22 cellular contexts compared by ENCODE assay signal in the genomic region with DNA sequence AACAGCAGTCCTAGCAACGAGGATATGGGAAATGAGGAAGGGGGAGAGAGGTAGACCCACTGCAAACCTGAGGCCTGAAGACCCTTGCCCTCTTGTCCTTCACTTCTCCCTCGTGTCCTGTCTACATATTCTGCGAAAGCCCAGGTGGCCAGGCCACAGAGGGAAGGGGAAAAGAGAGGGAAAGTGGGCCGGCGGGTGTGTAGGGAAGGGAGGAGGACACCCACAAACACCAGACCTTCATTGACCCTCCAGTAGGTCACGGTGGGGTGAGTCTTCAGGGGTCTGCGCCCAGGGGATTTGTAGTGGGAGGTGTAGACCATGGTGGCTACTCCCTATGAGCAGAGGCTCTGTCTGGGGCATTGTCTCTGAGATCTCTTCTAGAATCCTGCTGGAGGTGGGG. TPM values are rescaled to one million over a fixed set of nuclear protein-coding genes. Genes with fewer than 3 reads are reported as not detected.
DNase-seq lines count a peak whose midpoint lies in the region; ATAC-seq and TF ChIP-seq lines count a peak whose summit lies in the region.
"Had no signal": no experiment of that assay in that cellular context is flagged by ENCODE, and none has a peak within 500 bp of the region (broad histone marks: within the 10 kb centered on the region; RNA-seq: fewer than 3 reads in every experiment).

No MANE protein-coding gene starts in this region.

- DNase-seq in RWPE2 (ENCODE audit: low spot score) (peak; percentile 36), chondrocyte (ENCODE audit: low spot score) (peak; percentile 71), mesendoderm (no peak), aorta (peak; percentile 17 to 48), NCI-H2029 treated with DMSO at 0.1 percent for 48 hours (lab: John Stamatoyannopoulos, UW) (no peak), Kasumi-1 (lab: John Stamatoyannopoulos, UW) (no peak)
- DNase-seq: ACHN; BE2C; C1 segment of cervical spinal cord; CD4-positive, CD25-positive, alpha-beta regulatory T cell; CD8-positive, alpha-beta memory T cell; COR-L47; DMS 273 treated with DMSO at 0.1 percent for 48 hours; DMS53; DND-41; EL; GM23248; HCEC 1CT had no signal

- no peak overlapping the region for H3K18ac ChIP-seq in mesendoderm (ENCODE audit: low read length)

- H2AK5ac ChIP-seq in mesendoderm (ENCODE audit: low read length): no peak overlapping the region

- H3K4me3 Mint-ChIP-seq in chondrocyte (ENCODE audit: unreplicated experiment): no peak overlapping the region
- H3K4me3 Mint-ChIP-seq: CD4-positive, CD25-positive, alpha-beta regulatory T cell; CD8-positive, alpha-beta memory T cell; IgD-negative memory B cell had no signal

- H3K27me3 ChIP-seq in RWPE2 (ENCODE audit: insufficient read depth, poor library complexity, severe bottlenecking) (no peaks in the 10 kb centered on the region), mesendoderm (ENCODE audit: insufficient read depth, low read length, poor library complexity) (peaks cover 3% of the 10 kb centered on the region), aorta (ENCODE audit: control insufficient read depth in 1 of 2, insufficient read depth in 2 of 2, low read length in 1 of 2) (no peaks in the 10 kb centered on the region)
- H3K27me3 ChIP-seq: BE2C had no signal

- H2BK15ac ChIP-seq in mesendoderm (replicated peaks; ENCODE audit: low read depth): no peak overlapping the region

- no peak overlapping the region for H3K4ac ChIP-seq in mesendoderm (ENCODE audit: low read depth, low read length)

- H2BK120ac ChIP-seq in mesendoderm (ENCODE audit: low read depth, low read length): no peak overlapping the region

- no CpG with 5 or more reads among the region's 7 CpGs for WGBS in mesendoderm (ENCODE audit: extremely low coverage, insufficient coverage, low lambda C conversion rate)
- 92 to 93% methylated on average over 7 of the region's 7 CpGs for WGBS in aorta, 2 donors

- no peak for TF ChIP-seq CTCF in RWPE2 (IDR thresholded peaks at IDR 0.05; ENCODE audit: poor library complexity, severe bottlenecking)
- TF ChIP-seq CTCF in chondrocyte (IDR thresholded peaks at IDR 0.05): no peak

- no peaks in the 10 kb centered on the region for H3K79me2 ChIP-seq in mesendoderm (ENCODE audit: control insufficient read depth, insufficient read depth, low read length)

- no peaks in the 10 kb centered on the region for H3K4me1 ChIP-seq in RWPE2 (ENCODE audit: insufficient read depth, poor library complexity, severe bottlenecking)
- H3K4me1 ChIP-seq in mesendoderm (ENCODE audit: control insufficient read depth, low read depth, low read length): no peaks in the 10 kb centered on the region
- no peaks in the 10 kb centered on the region for H3K4me1 ChIP-seq in aorta (ENCODE audit: control insufficient read depth in 1 of 2, insufficient read depth in 2 of 2, low read length in 2 of 2)

- H2BK5ac ChIP-seq in mesendoderm (ENCODE audit: low read length): no peak overlapping the region

- H3K9ac ChIP-seq in mesendoderm (ENCODE audit: low read length): no peak overlapping the region
- H3K9ac ChIP-seq: GM23248 had no signal

- no peak overlapping the region for H4K5ac ChIP-seq in mesendoderm (ENCODE audit: low read length)

- no peak overlapping the region for H3K4me3 ChIP-seq in RWPE2 (ENCODE audit: severe bottlenecking)
- H3K4me3 ChIP-seq in mesendoderm (ENCODE audit: low read length): no peak overlapping the region
- H3K4me3 ChIP-seq in aorta (ENCODE audit: low read length in 2 of 2): no peak overlapping the region
- H3K4me3 ChIP-seq: GM12878, GM23248 had no signal

- peak overlapping the region; percentile 89 for H3K23ac ChIP-seq in mesendoderm (ENCODE audit: low read length)

- H3K4me1 Mint-ChIP-seq in chondrocyte (ENCODE audit: low read depth): peaks cover 8% of the 10 kb centered on the region

- H3K79me1 ChIP-seq in mesendoderm (ENCODE audit: low read length): no peaks in the 10 kb centered on the region

- peaks cover 9% of the 10 kb centered on the region for H3K27me3 Mint-ChIP-seq in chondrocyte (ENCODE audit: low read depth)
- H3K27me3 Mint-ChIP-seq: CD4-positive, CD25-positive, alpha-beta regulatory T cell had no signal

- no peaks in the 10 kb centered on the region for H3K36me3 Mint-ChIP-seq in chondrocyte (ENCODE audit: low read depth)
- H3K36me3 Mint-ChIP-seq: CD4-positive, CD25-positive, alpha-beta regulatory T cell; CD8-positive, alpha-beta memory T cell had no signal

- ATAC-seq in RWPE2 (ENCODE audit: low read depth) (no peak), aorta (ENCODE audit: low FRiP score) (no peak), GM19328 (IDR thresholded peaks at IDR 0.05; ENCODE audit: unreplicated experiment) (no peak)
- ATAC-seq: GM12878 had no signal

- H3K27ac Mint-ChIP-seq in chondrocyte (ENCODE audit: unreplicated experiment): no peak overlapping the region
- H3K27ac Mint-ChIP-seq: IgD-negative memory B cell had no signal

- no peak overlapping the region for H3K4me2 ChIP-seq in mesendoderm (ENCODE audit: low read length)

- H3K9me3 ChIP-seq in RWPE2 (ENCODE audit: severe bottlenecking) (no peaks in the 10 kb centered on the region), aorta (ENCODE audit: control insufficient read depth, low read length) (no peaks in the 10 kb centered on the region)
- H3K9me3 ChIP-seq: BE2C had no signal

- H3K27ac ChIP-seq in RWPE2 (ENCODE audit: poor library complexity, severe bottlenecking): no peak overlapping the region
- H3K27ac ChIP-seq in mesendoderm (ENCODE audit: low read depth, low read length): no peak overlapping the region
- H3K27ac ChIP-seq in aorta (ENCODE audit: low read depth in 1 of 2, low read length in 2 of 2): no peak overlapping the region
- H3K27ac ChIP-seq: GM23248 had no signal

- no peaks in the 10 kb centered on the region for H3K9me3 Mint-ChIP-seq in chondrocyte (ENCODE audit: low read depth)
- H3K9me3 Mint-ChIP-seq: CD4-positive, CD25-positive, alpha-beta regulatory T cell; CD8-positive, alpha-beta memory T cell; IgD-negative memory B cell had no signal

- H4K8ac ChIP-seq in mesendoderm (ENCODE audit: low read depth, low read length): no peak overlapping the region

- intact Hi-C loops in aorta (cut with DNase I): no loop called here

- H3K36me3 ChIP-seq in RWPE2 (ENCODE audit: low read depth) (no peaks in the 10 kb centered on the region), mesendoderm (ENCODE audit: control insufficient read depth, insufficient read depth, low read length) (no peaks in the 10 kb centered on the region), aorta (ENCODE audit: control insufficient read depth in 1 of 2, insufficient read depth in 2 of 2, low read length in 1 of 2) (no peaks in the 10 kb centered on the region)
- H3K36me3 ChIP-seq: BE2C had no signal

- H3K56ac ChIP-seq in mesendoderm (ENCODE audit: low read length): peak overlapping the region; percentile 30

RNA-seq across cellular contexts. Expression of gene FAIM2, which starts 3.8 kb away (rescaled TPM):
- total RNA-seq in chondrocyte: 0.47 to 1.3 TPM (median 0.74 TPM) in 3 replicates
- 0.27 TPM for polyA plus RNA-seq in mesendoderm (2013, experiment 1 of 2)
- 0.11 TPM for polyA plus RNA-seq in mesendoderm (2013, experiment 2 of 2)
- 10 to 100 TPM in 1 of 2 donors, under 1 TPM in 1; 0.58 to 16.4 TPM for total RNA-seq in aorta
- under 1 TPM in 1 of 2 donors, not detected in 1; 0.05 TPM for polyA plus RNA-seq in aorta
- total RNA-seq: G401, GM12878 had no signal
- polyA plus RNA-seq: GM12878, IgD-negative memory B cell had no signal

RNA-seq across cellular contexts. Expression of gene AQP2, which starts 50.6 kb away (rescaled TPM):
- total RNA-seq in chondrocyte (not detected in 3 replicates), aorta (under 1 TPM in 1 of 2 donors, not detected in 1; 0.21 TPM)
- polyA plus RNA-seq in mesendoderm (2013, experiment 1 of 2): not detected
- not detected for polyA plus RNA-seq in mesendoderm (2013, experiment 2 of 2)
- polyA plus RNA-seq in aorta: not detected
- total RNA-seq: CD4-positive, CD25-positive, alpha-beta regulatory T cell; CD8-positive, alpha-beta memory T cell; G401; GM12878; GM23248 had no signal
- polyA plus RNA-seq: CD4-positive, CD25-positive, alpha-beta regulatory T cell; CD8-positive, alpha-beta memory T cell; GM12878; GM23248; IgD-negative memory B cell had no signal

RNA-seq across cellular contexts. Expression of gene BCDIN3D, which starts 57.0 kb away (rescaled TPM):
- total RNA-seq in chondrocyte (3.1 to 3.3 TPM (median 3.3 TPM) in 3 replicates), aorta (1 to 10 TPM; 3.5 to 5.0 TPM)
- polyA plus RNA-seq in mesendoderm (2013, experiment 1 of 2): 1.7 TPM
- polyA plus RNA-seq in mesendoderm (2013, experiment 2 of 2): 1.5 TPM
- polyA plus RNA-seq in aorta: 1 to 10 TPM; 1.5 to 1.6 TPM

Comparison
In these comparisons a context has a peak if more than half of its experiments do, and no peak if none do; other contexts are left out.
1. DNase-seq: peak in RWPE2 (single experiment), chondrocyte (single experiment) and aorta (2 of 2); none in mesendoderm (single experiment), NCI-H2029 treated with DMSO at 0.1 percent for 48 hours (single experiment) and Kasumi-1 (0 of 2).